Comparison of ENCODE assay signal across 1 cellular context in the genomic region with DNA sequence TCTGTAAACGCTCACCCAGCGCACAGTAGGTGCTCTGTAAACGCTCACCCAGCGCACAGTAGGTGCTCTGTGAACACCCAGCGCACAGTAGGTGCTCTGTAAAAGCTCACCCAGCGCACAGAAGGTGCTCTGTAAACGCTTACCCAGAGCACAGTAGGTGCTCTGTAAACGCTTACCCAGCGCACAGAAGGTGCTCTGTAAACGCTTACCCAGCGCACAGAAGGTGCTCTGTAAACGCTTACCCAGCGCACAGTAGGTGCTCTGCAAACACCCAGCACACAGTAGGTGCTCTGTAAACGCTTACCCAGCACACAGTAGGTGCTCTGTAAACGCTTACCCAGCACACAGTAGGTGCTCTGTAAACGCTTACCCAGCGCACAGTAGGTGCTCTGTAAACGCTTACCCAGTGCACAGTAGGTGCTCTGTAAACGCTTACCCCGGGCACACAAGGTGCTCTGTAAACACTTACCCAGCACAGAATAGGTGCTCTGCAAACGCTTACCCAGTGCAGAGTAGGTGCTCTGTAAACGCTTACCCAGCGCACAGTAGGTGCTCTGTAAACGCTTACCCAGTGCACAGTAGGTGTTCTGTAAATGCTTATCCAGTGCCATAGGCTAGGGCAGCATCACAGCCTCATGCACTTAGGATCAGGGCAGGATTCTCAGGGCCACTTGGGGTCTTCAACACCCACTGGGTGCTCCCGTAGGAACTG.
TF ChIP-seq lines count a peak whose summit lies in the region.

No MANE protein-coding gene starts in this region.

TF ChIP-seq in GM12878, 131 proteins besides CTCF, POLR2A, EP300 and RAD21:
- 0 out of 2 replicates have a peak, but pooled peaks have one; percentile 58 for TF ChIP-seq KDM1A (IDR thresholded peaks at IDR 0.05; ENCODE audit: borderline replicate concordance)
- peak; percentile 43; the same call in 1 of the 2 replicates for TF ChIP-seq BMI1 (IDR thresholded peaks at IDR 0.05; ENCODE audit: borderline replicate concordance)
- TF ChIP-seq, protein P1, sequence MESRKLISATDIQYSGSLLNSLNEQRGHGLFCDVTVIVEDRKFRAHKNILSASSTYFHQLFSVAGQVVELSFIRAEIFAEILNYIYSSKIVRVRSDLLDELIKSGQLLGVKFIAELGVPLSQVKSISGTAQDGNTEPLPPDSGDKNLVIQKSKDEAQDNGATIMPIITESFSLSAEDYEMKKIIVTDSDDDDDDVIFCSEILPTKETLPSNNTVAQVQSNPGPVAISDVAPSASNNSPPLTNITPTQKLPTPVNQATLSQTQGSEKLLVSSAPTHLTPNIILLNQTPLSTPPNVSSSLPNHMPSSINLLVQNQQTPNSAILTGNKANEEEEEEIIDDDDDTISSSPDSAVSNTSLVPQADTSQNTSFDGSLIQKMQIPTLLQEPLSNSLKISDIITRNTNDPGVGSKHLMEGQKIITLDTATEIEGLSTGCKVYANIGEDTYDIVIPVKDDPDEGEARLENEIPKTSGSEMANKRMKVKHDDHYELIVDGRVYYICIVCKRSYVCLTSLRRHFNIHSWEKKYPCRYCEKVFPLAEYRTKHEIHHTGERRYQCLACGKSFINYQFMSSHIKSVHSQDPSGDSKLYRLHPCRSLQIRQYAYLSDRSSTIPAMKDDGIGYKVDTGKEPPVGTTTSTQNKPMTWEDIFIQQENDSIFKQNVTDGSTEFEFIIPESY (IDR thresholded peaks at IDR 0.05) = 0 out of 2 replicates have a peak, but pooled peaks have one; percentile 35
- TF ChIP-seq WRNIP1 (IDR thresholded peaks at IDR 0.05; ENCODE audit: borderline replicate concordance, low read depth, low read length) = peak; percentile 100
- peak; percentile 99; the same call in 1 of the 2 replicates for TF ChIP-seq CHD4 (IDR thresholded peaks at IDR 0.05)
- TF ChIP-seq DPF2 (IDR thresholded peaks at IDR 0.05) = peak; percentile 99
- TF ChIP-seq ZNF217 (IDR thresholded peaks at IDR 0.05) = peak; percentile 97
